Comparison of ENCODE assay signal across 19 cellular contexts in the genomic region with DNA sequence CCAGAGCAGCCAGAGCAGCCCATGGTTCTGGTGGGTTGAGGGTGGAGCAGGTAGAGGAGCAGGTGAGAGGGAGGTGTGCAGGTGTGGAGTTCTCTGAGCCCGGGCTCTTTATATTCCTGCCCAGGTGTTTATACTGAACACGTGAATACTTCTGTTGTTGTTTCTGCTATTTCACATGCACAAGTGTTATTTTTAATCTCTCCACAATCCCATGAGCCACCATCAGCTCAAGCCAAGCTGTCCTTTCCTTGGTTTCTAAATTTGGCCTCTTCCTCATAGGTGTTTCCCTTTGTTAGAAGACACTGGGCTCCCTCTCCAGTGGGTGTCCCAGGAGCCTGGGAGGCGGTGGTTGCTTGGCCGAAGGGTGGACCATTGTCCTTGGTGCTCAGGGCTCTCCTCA. TPM values are rescaled to one million over a fixed set of nuclear protein-coding genes. Genes with fewer than 3 reads are reported as not detected.
"Had no signal": no experiment of that assay in that cellular context is flagged by ENCODE, and none has a peak within 500 bp of the region (broad histone marks: within the 10 kb centered on the region; RNA-seq: fewer than 3 reads in every experiment).

Gene KRTAP5-3, minus strand, starts transcription at position 101 of the 400 bp plus-strand sequence. Its CDS starts 78 bp downstream, at position 23.

- H3K27ac ChIP-seq: esophagus muscularis mucosa, heart right ventricle, sigmoid colon, thoracic aorta had no signal

- DNase-seq: activated CD4-positive, alpha-beta T cell treated with anti-CD3 and anti-CD28 coated beads, Interleukin-2, amount 50 U/mL, for 48 hours; activated gamma-delta T cell treated with Interleukin-2 at 50 U/mL for 16 hours; effector CD8-positive, alpha-beta T cell; heart right ventricle; immature natural killer cell; mesendoderm; naive thymus-derived CD4-positive, alpha-beta T cell; sigmoid colon; stimulated activated CD4-positive, alpha-beta T cell treated with anti-CD3 and anti-CD28 coated beads, Interleukin-4, amount 100 ng/mL, for 4 hours had no signal

- ATAC-seq: activated naive CD4-positive, alpha-beta T cell treated with anti-CD3 and anti-CD28 coated beads, Interleukin-2, amount 50 U/mL, for 72 hours; naive thymus-derived CD4-positive, alpha-beta T cell; stimulated activated memory B cell treated with anti-CD40 and anti-IgM and Interleukin-4, amounts not matched to agents 10 μg/mL and 1 μg/mL and 100 μg/mL, for 72 hours had no signal

- H3K36me3 ChIP-seq: esophagus muscularis mucosa, heart right ventricle, sigmoid colon, thoracic aorta had no signal

- H3K4me1 ChIP-seq: sigmoid colon had no signal

- H3K4me3 ChIP-seq: esophagus muscularis mucosa, heart right ventricle, sigmoid colon, thoracic aorta had no signal

- H3K9me3 ChIP-seq: esophagus muscularis mucosa, heart right ventricle, sigmoid colon, thoracic aorta had no signal

RNA-seq across cellular contexts. Expression of gene KRTAP5-3, which starts in this region (rescaled TPM):
- total RNA-seq: activated naive CD4-positive, alpha-beta T cell treated with anti-CD3 and anti-CD28 coated beads, Interleukin-2, amount 50 U/mL, for 72 hours; cerebellum; endothelial cell of umbilical vein; esophagus muscularis mucosa; heart right ventricle; mucosa of gallbladder; naive thymus-derived CD4-positive, alpha-beta T cell; renal cortical epithelial cell; sigmoid colon; T-helper 2 cell treated with Interferon-gamma antibody and Interleukin-4, amounts not matched to agents 100 ng/mL and 5 ng/mL, for 36 hours; thoracic aorta; ureter had no signal
